20 cellular contexts compared by ENCODE assay signal in genomic region chr16:76222087-76222486, GRCh38. TPM values are rescaled to one million over a fixed set of nuclear protein-coding genes. Genes with fewer than 3 reads are reported as not detected.
DNase-seq lines count a peak whose midpoint lies in the region; ATAC-seq, FAIRE-seq and TF ChIP-seq lines count a peak whose summit lies in the region.
"Had no signal": no experiment of that assay in that cellular context is flagged by ENCODE, and none has a peak within 500 bp of the region (broad histone marks: within the 10 kb centered on the region; RNA-seq: fewer than 3 reads in every experiment).

No MANE protein-coding gene starts in this region.

- TF ChIP-seq POLR2A in HepG2 (IDR thresholded peaks at IDR 0.05; ENCODE audit: insufficient read depth in 1 of 2, low read depth in 2 of 2, low read length in 2 of 2) (no peak), spleen (IDR thresholded peaks at IDR 0.05) (no peak)

- 7% methylated on average over 3 of the region's 3 CpGs for WGBS in mammary epithelial cell (ENCODE audit: low coverage, missing lambda C conversion rate)
- under 1% methylated on average over 3 of the region's 3 CpGs for WGBS in HepG2 (ENCODE audit: low lambda C conversion rate)
- WGBS in spleen, 5 donors, result 10 to 23% (median 15%) methylated on average over 3 of the region's 3 CpGs

- POLR2A ChIA-PET in MCF 10A (lab: Yijun Ruan, JAX) (no interaction called here), HepG2 (lab: Yijun Ruan, JAX) (no interaction called here)

- no peaks in the 10 kb centered on the region for H3K36me3 Mint-ChIP-seq in MCF 10A (ENCODE audit: insufficient read depth, unreplicated experiment)
- H3K36me3 Mint-ChIP-seq: CD4-positive, CD25-positive, alpha-beta regulatory T cell; IgD-negative memory B cell had no signal

- H3K79me2 ChIP-seq in mammary epithelial cell (ENCODE audit: insufficient read depth, low read length), result no peaks in the 10 kb centered on the region
- H3K79me2 ChIP-seq in HepG2 (ENCODE audit: insufficient read depth, low read length), result no peaks in the 10 kb centered on the region

- TF ChIP-seq EP300 in HepG2 (IDR thresholded peaks at IDR 0.05; ENCODE audit: low read depth in 2 of 2, low read length in 2 of 2) (no peak), HepG2 (CRISPR knock-in tag; IDR thresholded peaks at IDR 0.05; ENCODE audit: borderline replicate concordance) (no peak)

- H3K4me3 Mint-ChIP-seq in MCF 10A (ENCODE audit: unreplicated experiment), result no peak overlapping the region
- H3K4me3 Mint-ChIP-seq: CD4-positive, CD25-positive, alpha-beta regulatory T cell had no signal

- H3K4me3 ChIP-seq in mammary epithelial cell (replicated peaks in 1 of 3; ENCODE audit: insufficient read depth in 1 of 3, low read depth in 2 of 3, low read length in 3 of 3), result no peak overlapping the region
- H3K4me3 ChIP-seq in HepG2 (replicated peaks in 1 of 3; ENCODE audit: insufficient read depth in 1 of 3, low read depth in 2 of 3, low read length in 3 of 3), result no peak overlapping the region
- no peak overlapping the region for H3K4me3 ChIP-seq in spleen
- H3K4me3 ChIP-seq: SJCRH30 had no signal

- peak; percentile 69 for ATAC-seq in HepG2
- ATAC-seq in GM21723 (IDR thresholded peaks at IDR 0.05; ENCODE audit: unreplicated experiment), result no peak
- ATAC-seq in HG02885 (IDR thresholded peaks at IDR 0.05; ENCODE audit: poor library complexity, unreplicated experiment), result no peak
- ATAC-seq: PC-3 had no signal

- no peaks in the 10 kb centered on the region for H3K27me3 Mint-ChIP-seq in MCF 10A (ENCODE audit: insufficient read depth, unreplicated experiment)
- H3K27me3 Mint-ChIP-seq: CD4-positive, CD25-positive, alpha-beta regulatory T cell; IgD-negative memory B cell had no signal

- peak overlapping the region; percentile 17 for H2AFZ ChIP-seq in mammary epithelial cell (ENCODE audit: low read depth, low read length)
- H2AFZ ChIP-seq in HepG2 (ENCODE audit: low read length), result no peak overlapping the region

- H3K27ac Mint-ChIP-seq in MCF 10A (ENCODE audit: low read depth, unreplicated experiment), result no peak overlapping the region
- H3K27ac Mint-ChIP-seq: CD4-positive, CD25-positive, alpha-beta regulatory T cell had no signal

- TF ChIP-seq CTCF in mammary epithelial cell (conservative IDR thresholded peaks at IDR 0.05 in 1 of 2, IDR thresholded peaks at IDR 0.05 in 1 of 2; ENCODE audit: extremely low read depth in 1 of 2, insufficient read depth in 1 of 2, low read depth in 1 of 2, low read length in 2 of 2) (no peak), MCF 10A (IDR thresholded peaks at IDR 0.05; ENCODE audit: unreplicated experiment) (no peak), HepG2 (CRISPR knock-in tag; IDR thresholded peaks at IDR 0.05) (no peak), spleen (IDR thresholded peaks at IDR 0.05 in 8 of 11, conservative IDR thresholded peaks at IDR 0.05 in 3 of 11) (no peak)

- H3K9me3 ChIP-seq in mammary epithelial cell (replicated peaks; ENCODE audit: insufficient read depth, low read length), result no peaks in the 10 kb centered on the region
- H3K9me3 ChIP-seq in HepG2 (ENCODE audit: low read length), result no peaks in the 10 kb centered on the region
- no peaks in the 10 kb centered on the region for H3K9me3 ChIP-seq in spleen
- H3K9me3 ChIP-seq: BE2C, SJCRH30 had no signal

- H3K4me1 ChIP-seq in mammary epithelial cell (ENCODE audit: insufficient read depth, low read length), result no peaks in the 10 kb centered on the region
- H3K4me1 ChIP-seq in HepG2 (ENCODE audit: insufficient read depth, low read length), result peaks cover 9% of the 10 kb centered on the region; the same call in 1 of the 2 replicates
- no peaks in the 10 kb centered on the region for H3K4me1 ChIP-seq in spleen
- H3K4me1 ChIP-seq: BE2C, SJCRH30 had no signal

- H3K4me1 Mint-ChIP-seq in MCF 10A (ENCODE audit: insufficient read depth, unreplicated experiment), result peaks cover 11% of the 10 kb centered on the region
- H3K4me1 Mint-ChIP-seq: CD4-positive, CD25-positive, alpha-beta regulatory T cell; IgD-negative memory B cell had no signal

- H3K27ac ChIP-seq in mammary epithelial cell (ENCODE audit: insufficient read depth, low read depth, low read length) (no peak overlapping the region), HepG2 (ENCODE audit: extremely low read length, insufficient read depth, low read length) (no peak overlapping the region), spleen (no peak overlapping the region)
- H3K27ac ChIP-seq: SJCRH30 had no signal

- DNase-seq in mammary epithelial cell, result no peak
- no peak for DNase-seq in MCF 10A (ENCODE audit: unreplicated experiment)
- DNase-seq in NCI-H460 (ENCODE audit: extremely low read depth, low read depth), result peak; percentile 27
- DNase-seq in HepG2 (ENCODE audit: low spot score), result peak; percentile 14
- DNase-seq in activated CD4-positive, alpha-beta T cell treated with anti-CD3 and anti-CD28 coated beads for 48 hours, result no peak
- no peak for DNase-seq in spleen
- DNase-seq: 8988T; BE2C; Calu3; CD4-positive, CD25-positive, alpha-beta regulatory T cell; DMS53; Karpas-422; NCI-H1092 treated with DMSO at 0.1 percent for 48 hours; NCI-H1694 treated with DMSO at 0.1 percent for 48 hours; NCI-H524; PC-3; SJCRH30 had no signal

- H4K20me1 ChIP-seq in mammary epithelial cell (ENCODE audit: insufficient read depth, low read length), result no peaks in the 10 kb centered on the region
- H4K20me1 ChIP-seq in HepG2 (ENCODE audit: insufficient read depth, low read length), result no peaks in the 10 kb centered on the region

- H3K9ac ChIP-seq in mammary epithelial cell (ENCODE audit: insufficient read depth, low read length), result no peak overlapping the region
- H3K9ac ChIP-seq in HepG2 (ENCODE audit: insufficient read depth, low read depth, low read length), result no peak overlapping the region

- H3K9me3 Mint-ChIP-seq in MCF 10A (ENCODE audit: unreplicated experiment), result no peaks in the 10 kb centered on the region
- H3K9me3 Mint-ChIP-seq: IgD-negative memory B cell had no signal

- dilution Hi-C loops in mammary epithelial cell (cut with HindIII; ENCODE audit: low sequenced_read_pairs), result no loop called here

- FAIRE-seq in HepG2 (lab: Jason Lieb, UNC), result no peak

- H3K4me2 ChIP-seq in mammary epithelial cell (ENCODE audit: insufficient read depth, low read depth, low read length), result no peak overlapping the region
- H3K4me2 ChIP-seq in HepG2 (ENCODE audit: low read depth, low read length), result no peak overlapping the region

- CTCF ChIA-PET in mammary epithelial cell (lab: Charles Lee; ENCODE audit: low non-redundant PET), result no interaction called here
- CTCF ChIA-PET in MCF 10A (lab: Yijun Ruan, JAX), result interaction anchor here (0.6 to 0.7 kb wide), 3 partner anchors 11 to 738 kb away, joined by 3 read pairs; no protein-coding TSS in a partner anchor
- CTCF ChIA-PET in HepG2 (lab: Yijun Ruan, JAX; ENCODE audit: low intra/inter-chr PET ratio, low total read pairs), result no interaction called here

- no peak for TF ChIP-seq RAD21 in HepG2 (CRISPR knock-in tag; IDR thresholded peaks at IDR 0.05)

- no TSS peak for BruUV-seq in mammary epithelial cell (replicated peaks; lab: Mats Ljungman, UMichigan)
- no TSS peak for BruUV-seq in MCF 10A (replicated peaks; lab: Mats Ljungman, UMichigan)
- no TSS peak for BruUV-seq in HepG2 (replicated peaks; lab: Mats Ljungman, UMichigan)

- H3K27me3 ChIP-seq in mammary epithelial cell (ENCODE audit: insufficient read depth, low read length) (no peaks in the 10 kb centered on the region), HepG2 (ENCODE audit: control insufficient read depth in 1 of 2, insufficient read depth in 2 of 2, low read length in 2 of 2) (no peaks in the 10 kb centered on the region), spleen (replicated peaks in 1 of 7) (no peaks in the 10 kb centered on the region)
- H3K27me3 ChIP-seq: BE2C, SJCRH30 had no signal

- in situ Hi-C loops in mammary epithelial cell (cut with MboI; ENCODE audit: low sequenced_read_pairs in 2 of 2) (no loop called here), HepG2 (cut with HindIII; ENCODE audit: extremely low pct_ligation_motif_present, low pct_unique_long_range_greater_than_20kb) (no loop called here)

- intact Hi-C loops in mammary epithelial cell (cut with micrococcal nuclease) (no loop called here), MCF 10A (cut with micrococcal nuclease) (no loop called here), HepG2 (cut with micrococcal nuclease; ENCODE audit: unreplicated experiment) (no loop called here), spleen (cut with DNase I; ENCODE audit: low total_unique reads) (no loop called here)

- H3K36me3 ChIP-seq in mammary epithelial cell (ENCODE audit: insufficient read depth, low read length), result no peaks in the 10 kb centered on the region
- H3K36me3 ChIP-seq in HepG2 (replicated peaks in 1 of 2; ENCODE audit: control insufficient read depth in 1 of 2, insufficient read depth in 2 of 2, low read length in 2 of 2), result no peaks in the 10 kb centered on the region
- no peaks in the 10 kb centered on the region for H3K36me3 ChIP-seq in spleen
- H3K36me3 ChIP-seq: BE2C, SJCRH30 had no signal

RNA-seq across cellular contexts. Expression of gene CNTNAP4, which starts 55.1 kb away (rescaled TPM):
- total RNA-seq in mammary epithelial cell (1 to 10 TPM in 1 of 2 donors, under 1 TPM in 1; 0.83 to 7.7 TPM), MCF 10A (2022) (not detected in 2 replicates), HepG2 (2016; rRNA removed; fragmentation: Illumina TruSeq; extraction: Trizol) (not detected in 2 replicates), spleen (under 1 TPM in 1 of 7 donors, not detected in 6; 0.23 TPM)
- polyA plus RNA-seq in mammary epithelial cell (0.61 TPM), HepG2 (2011; rRNA removed) (not detected in 2 replicates), spleen (not detected)
- 1.2 TPM for polyA minus RNA-seq in mammary epithelial cell
- total RNA-seq in NCI-H460 (2014; rRNA removed; shearing (Covaris generic)), result 0.12 and 0.15 TPM in 2 replicates
- polyA plus RNA-seq in NCI-H460 (2014; cell fraction: nucleus; rRNA removed), result 0.06 TPM in 1 of 2 replicates, not detected in the other
- total RNA-seq in HepG2 (2016; cell fraction: cytosol; rRNA removed; fragmentation: Illumina TruSeq; extraction: Trizol; ENCODE audit: low read depth), result not detected in 2 replicates
- total RNA-seq in HepG2 (2016; cell fraction: insoluble cytoplasmic fraction; rRNA removed; fragmentation: Illumina TruSeq; extraction: Trizol), result not detected in 2 replicates
- total RNA-seq in HepG2 (2016; cell fraction: membrane; rRNA removed; fragmentation: Illumina TruSeq; extraction: Trizol), result not detected in 2 replicates
- total RNA-seq in HepG2 (2016; cell fraction: nucleus; rRNA removed; fragmentation: Illumina TruSeq; extraction: Trizol), result not detected in 2 replicates
- not detected in 2 replicates for polyA plus RNA-seq in HepG2 (2011; cell fraction: cytosol; rRNA removed)
- polyA plus RNA-seq in HepG2 (2011; cell fraction: nucleus; rRNA removed), result not detected in 2 replicates
- not detected in 2 replicates for polyA plus RNA-seq in HepG2 (2012)
- polyA plus RNA-seq in HepG2 (2016; cell fraction: cytosol; fragmentation: Illumina TruSeq; extraction: Trizol; ENCODE audit: low read depth), result not detected in 2 replicates
- not detected in 2 replicates for polyA plus RNA-seq in HepG2 (2016; cell fraction: insoluble cytoplasmic fraction; fragmentation: Illumina TruSeq; extraction: Trizol; ENCODE audit: low read depth)
- polyA plus RNA-seq in HepG2 (2016; cell fraction: membrane; fragmentation: Illumina TruSeq; extraction: Trizol; ENCODE audit: low read depth), result not detected in 2 replicates
- not detected in 2 replicates for polyA plus RNA-seq in HepG2 (2016; cell fraction: nucleus; fragmentation: Illumina TruSeq; extraction: Trizol; ENCODE audit: insufficient read depth, low read depth)
- polyA minus RNA-seq in HepG2 (2011; rRNA and poly(A)+ RNA removed; ENCODE audit: low replicate concordance), result not detected in 2 replicates
- not detected in 2 replicates for polyA minus RNA-seq in HepG2 (2011; cell fraction: cytosol; rRNA and poly(A)+ RNA removed)
- not detected in 2 replicates for polyA minus RNA-seq in HepG2 (2011; cell fraction: nucleus; rRNA and poly(A)+ RNA removed)
- total RNA-seq: Calu3; CD4-positive, CD25-positive, alpha-beta regulatory T cell; PC-3; SJCRH30 had no signal
- polyA plus RNA-seq: CD4-positive, CD25-positive, alpha-beta regulatory T cell; IgD-negative memory B cell had no signal

Comparison
In these comparisons a context has a peak if more than half of its experiments do, and no peak if none do; other contexts are left out.
1. DNase-seq: peak in NCI-H460 (single experiment) and HepG2 (single experiment); none in mammary epithelial cell (single experiment), MCF 10A (single experiment), activated CD4-positive, alpha-beta T cell treated with anti-CD3 and anti-CD28 coated beads for 48 hours (single experiment) and spleen (single experiment).